In the genomic region with DNA sequence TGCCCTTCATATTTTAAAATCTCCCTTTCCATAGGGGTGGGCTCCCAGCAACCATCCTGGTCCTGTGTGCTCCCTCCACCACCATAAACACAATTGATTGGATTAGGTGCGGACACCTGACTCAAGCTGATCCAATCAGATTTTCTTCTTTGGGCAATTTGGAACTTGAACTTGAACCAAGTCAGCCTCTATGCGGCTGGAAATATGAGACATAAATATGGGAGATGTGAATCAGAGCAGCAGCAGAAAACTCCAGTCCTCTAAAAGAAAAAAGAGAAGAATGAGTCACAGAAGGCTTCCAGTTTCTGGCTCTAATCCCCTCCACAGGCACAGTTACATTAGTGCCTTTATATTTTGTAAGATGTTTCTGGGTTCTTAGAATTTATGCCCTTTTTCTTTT, we compare ENCODE assay signal across 11 cellular contexts.
DNase-seq lines count a peak whose midpoint lies in the region; ATAC-seq and TF ChIP-seq lines count a peak whose summit lies in the region.
"Had no signal": no experiment of that assay in that cellular context is flagged by ENCODE, and none has a peak within 500 bp of the region (broad histone marks: within the 10 kb centered on the region; RNA-seq: fewer than 3 reads in every experiment).

No MANE protein-coding gene starts in this region.

- CTCF ChIA-PET in Caco-2 (lab: Charles Lee) = no interaction called here

- ATAC-seq in activated naive CD8-positive, alpha-beta T cell treated with anti-CD3 and anti-CD28 coated beads, Interleukin-2, amount 10 ng/mL, durations not matched to agents 7 days and 5 days (ENCODE audit: low read depth) = peak; percentile 9

- no peak overlapping the region for H3K27ac ChIP-seq in tibial nerve

- peaks cover 37% of the 10 kb centered on the region for H3K36me3 Mint-ChIP-seq in activated naive CD8-positive, alpha-beta T cell treated with anti-CD3 and anti-CD28 coated beads, Interleukin-2, amount 10 ng/mL, durations not matched to agents 7 days and 5 days
- no peaks in the 10 kb centered on the region for H3K36me3 Mint-ChIP-seq in Caco-2 (ENCODE audit: insufficient read depth, unreplicated experiment)

- no peak for TF ChIP-seq POLR2A in tibial nerve (IDR thresholded peaks at IDR 0.05)

- peak overlapping the region; percentile 83 for H3K27ac Mint-ChIP-seq in activated naive CD8-positive, alpha-beta T cell treated with anti-CD3 and anti-CD28 coated beads, Interleukin-2, amount 10 ng/mL, durations not matched to agents 7 days and 5 days
- H3K27ac Mint-ChIP-seq in Caco-2 (ENCODE audit: unreplicated experiment) = no peak overlapping the region

- peaks cover 5% of the 10 kb centered on the region for H3K9me3 Mint-ChIP-seq in activated naive CD8-positive, alpha-beta T cell treated with anti-CD3 and anti-CD28 coated beads, Interleukin-2, amount 10 ng/mL, durations not matched to agents 7 days and 5 days
- peaks cover 12% of the 10 kb centered on the region for H3K9me3 Mint-ChIP-seq in Caco-2 (ENCODE audit: unreplicated experiment)

- peaks cover 63% of the 10 kb centered on the region for H3K4me1 Mint-ChIP-seq in activated naive CD8-positive, alpha-beta T cell treated with anti-CD3 and anti-CD28 coated beads, Interleukin-2, amount 10 ng/mL, durations not matched to agents 7 days and 5 days
- H3K4me1 Mint-ChIP-seq in Caco-2 (ENCODE audit: low read depth, unreplicated experiment) = no peaks in the 10 kb centered on the region

- H3K27me3 Mint-ChIP-seq in activated naive CD8-positive, alpha-beta T cell treated with anti-CD3 and anti-CD28 coated beads, Interleukin-2, amount 10 ng/mL, durations not matched to agents 7 days and 5 days = no peaks in the 10 kb centered on the region
- H3K27me3 Mint-ChIP-seq in Caco-2 (ENCODE audit: insufficient read depth, unreplicated experiment) = no peaks in the 10 kb centered on the region

- TF ChIP-seq CTCF in AG10803 (conservative IDR thresholded peaks at IDR 0.05; ENCODE audit: low read length) = no peak
- TF ChIP-seq CTCF in HFF-Myc (IDR thresholded peaks at IDR 0.05; ENCODE audit: low read depth, low read length, missing control alignments) = no peak
- no peak for TF ChIP-seq CTCF in Caco-2 (IDR thresholded peaks at IDR 0.05; ENCODE audit: insufficient read depth in 1 of 2, low read depth in 1 of 2, low read length in 1 of 2, severe bottlenecking in 1 of 2, unreplicated experiment in 1 of 2)
- no peak for TF ChIP-seq CTCF in tibial nerve (IDR thresholded peaks at IDR 0.05)

- H3K4me3 ChIP-seq in AG10803 (ENCODE audit: low read length) (no peak overlapping the region), HFF-Myc (replicated peaks; ENCODE audit: low read depth, low read length) (no peak overlapping the region), Caco-2 (ENCODE audit: low read depth, low read length) (no peak overlapping the region), tibial nerve (no peak overlapping the region), H7 (ENCODE audit: insufficient read depth, low read depth, low read length) (no peak overlapping the region)

- no peak for TF ChIP-seq EP300 in tibial nerve (IDR thresholded peaks at IDR 0.05)

- H3K27me3 ChIP-seq in Caco-2 (replicated peaks; ENCODE audit: control insufficient read depth, insufficient read depth, low read length) = no peaks in the 10 kb centered on the region
- no peaks in the 10 kb centered on the region for H3K27me3 ChIP-seq in tibial nerve
- no peaks in the 10 kb centered on the region for H3K27me3 ChIP-seq in H7 (ENCODE audit: control insufficient read depth, insufficient read depth, low read length)

- DNase-seq in AG10803 (ENCODE audit: low read depth) (peak; percentile 68), HFF-Myc (ENCODE audit: extremely low read depth, low read depth) (peak; percentile 52), iris pigment epithelial cell (ENCODE audit: low read depth) (peak; percentile 93), NCI-H1417 treated with DMSO at 0.1 percent for 48 hours (lab: John Stamatoyannopoulos, UW) (no peak), Caco-2 (no peak), tibial nerve (ENCODE audit: low spot score in 2 of 2) (no peak), H7 (no peak)
- DNase-seq in activated naive CD8-positive, alpha-beta T cell treated with anti-CD3 and anti-CD28 coated beads, Interleukin-2, amount 10 ng/mL, durations not matched to agents 7 days and 5 days = no peak
- DNase-seq: caudate nucleus, NCI-H1105 treated with DMSO at 0.1 percent for 48 hours, trophoblast cell had no signal

- peak overlapping the region; percentile 51 for H3K4me3 Mint-ChIP-seq in activated naive CD8-positive, alpha-beta T cell treated with anti-CD3 and anti-CD28 coated beads, Interleukin-2, amount 10 ng/mL, durations not matched to agents 7 days and 5 days
- H3K4me3 Mint-ChIP-seq in Caco-2 (ENCODE audit: unreplicated experiment) = no peak overlapping the region

- WGBS in tibial nerve, 2 donors = 77 to 87% methylated on average over 2 of the region's 2 CpGs

- no peaks in the 10 kb centered on the region for H3K4me1 ChIP-seq in Caco-2
- H3K4me1 ChIP-seq in tibial nerve = no peaks in the 10 kb centered on the region

- H3K9me3 ChIP-seq in Caco-2 = no peaks in the 10 kb centered on the region
- H3K9me3 ChIP-seq in tibial nerve = no peaks in the 10 kb centered on the region

- POLR2A ChIA-PET in activated naive CD8-positive, alpha-beta T cell treated with anti-CD3 and anti-CD28 coated beads, Interleukin-2, amount 10 ng/mL, durations not matched to agents 7 days and 5 days (lab: Charles Lee) = interaction anchor here (0.7 to 1.1 kb wide), 2 partner anchors 306 to 382 kb away, joined by 4 read pairs; partner anchors contain the start of gene MLLT3
- POLR2A ChIA-PET in Caco-2 (lab: Charles Lee) = no interaction called here

- H3K36me3 ChIP-seq in Caco-2 (ENCODE audit: control insufficient read depth, insufficient read depth, low read length) (no peaks in the 10 kb centered on the region), tibial nerve (no peaks in the 10 kb centered on the region), H7 (replicated peaks; ENCODE audit: control insufficient read depth, insufficient read depth, low read length) (no peaks in the 10 kb centered on the region)

- BruUV-seq in Caco-2 (replicated peaks; lab: Mats Ljungman, UMichigan) = no TSS peak

- intact Hi-C loops in Caco-2 (cut with micrococcal nuclease; ENCODE audit: unreplicated experiment) = no loop called here

Comparison
In these comparisons a context has a peak if more than half of its experiments do, and no peak if none do; other contexts are left out.
1. DNase-seq: peak in AG10803 (single experiment), HFF-Myc (single experiment) and iris pigment epithelial cell (single experiment); none in activated naive CD8-positive, alpha-beta T cell treated with anti-CD3 and anti-CD28 coated beads, Interleukin-2, amount 10 ng/mL, durations not matched to agents 7 days and 5 days (single experiment), NCI-H1417 treated with DMSO at 0.1 percent for 48 hours (single experiment), Caco-2 (0 of 2), tibial nerve (0 of 2) and H7 (single experiment).